Comparison of ENCODE assay signal across 1 cellular context in genomic region chr7:99631311-99632109, GRCh38.
A peak's percentile ranks its signal among the peaks of the same experiment; 100 is the strongest.
TF ChIP-seq lines count a peak whose summit lies in the region.

No MANE protein-coding gene starts in this region.

TF ChIP-seq in HepG2, 621 proteins besides CTCF, POLR2A, EP300 and RAD21 (continues in another document):
- peak; percentile 40; the same call in 1 of the 2 replicates for TF ChIP-seq ZNF350 (CRISPR knock-in tag; IDR thresholded peaks at IDR 0.05; ENCODE audit: borderline replicate concordance, low read depth)
- peak; percentile 52 for TF ChIP-seq ERF (CRISPR knock-in tag; IDR thresholded peaks at IDR 0.05)
- TF ChIP-seq SOX6 (IDR thresholded peaks at IDR 0.05) = no peak
- peak; percentile 35; the same call in 1 of the 2 replicates for TF ChIP-seq SOX6 (CRISPR knock-in tag; IDR thresholded peaks at IDR 0.05)
- TF ChIP-seq PAX8 (CRISPR knock-in tag; IDR thresholded peaks at IDR 0.05; ENCODE audit: borderline replicate concordance) = no peak
- 0 out of 2 replicates have a peak, but pooled peaks have one; percentile 43 for TF ChIP-seq ISL2 (CRISPR knock-in tag; IDR thresholded peaks at IDR 0.05)
- 0 out of 2 replicates have a peak, but pooled peaks have one; percentile 39 for TF ChIP-seq MEIS2 (CRISPR knock-in tag; IDR thresholded peaks at IDR 0.05)
- TF ChIP-seq SIX4 (CRISPR knock-in tag; IDR thresholded peaks at IDR 0.05) = no peak
- TF ChIP-seq SALL1 (CRISPR knock-in tag; IDR thresholded peaks at IDR 0.05) = peak; percentile 79
- peak; percentile 94 for TF ChIP-seq SMC3 (IDR thresholded peaks at IDR 0.05; ENCODE audit: low read length)
- 0 out of 2 replicates have a peak, but pooled peaks have one; percentile 22 for TF ChIP-seq ELF3 (CRISPR knock-in tag; IDR thresholded peaks at IDR 0.05)
- TF ChIP-seq ZNF230 (CRISPR knock-in tag; IDR thresholded peaks at IDR 0.05) = peak; percentile 73; the same call in 1 of the 2 replicates
- TF ChIP-seq ELF1 (CRISPR knock-in tag; IDR thresholded peaks at IDR 0.05) = no peak
- no peak for TF ChIP-seq ZNF878 (CRISPR knock-in tag; IDR thresholded peaks at IDR 0.05)
- TF ChIP-seq, protein P1, sequence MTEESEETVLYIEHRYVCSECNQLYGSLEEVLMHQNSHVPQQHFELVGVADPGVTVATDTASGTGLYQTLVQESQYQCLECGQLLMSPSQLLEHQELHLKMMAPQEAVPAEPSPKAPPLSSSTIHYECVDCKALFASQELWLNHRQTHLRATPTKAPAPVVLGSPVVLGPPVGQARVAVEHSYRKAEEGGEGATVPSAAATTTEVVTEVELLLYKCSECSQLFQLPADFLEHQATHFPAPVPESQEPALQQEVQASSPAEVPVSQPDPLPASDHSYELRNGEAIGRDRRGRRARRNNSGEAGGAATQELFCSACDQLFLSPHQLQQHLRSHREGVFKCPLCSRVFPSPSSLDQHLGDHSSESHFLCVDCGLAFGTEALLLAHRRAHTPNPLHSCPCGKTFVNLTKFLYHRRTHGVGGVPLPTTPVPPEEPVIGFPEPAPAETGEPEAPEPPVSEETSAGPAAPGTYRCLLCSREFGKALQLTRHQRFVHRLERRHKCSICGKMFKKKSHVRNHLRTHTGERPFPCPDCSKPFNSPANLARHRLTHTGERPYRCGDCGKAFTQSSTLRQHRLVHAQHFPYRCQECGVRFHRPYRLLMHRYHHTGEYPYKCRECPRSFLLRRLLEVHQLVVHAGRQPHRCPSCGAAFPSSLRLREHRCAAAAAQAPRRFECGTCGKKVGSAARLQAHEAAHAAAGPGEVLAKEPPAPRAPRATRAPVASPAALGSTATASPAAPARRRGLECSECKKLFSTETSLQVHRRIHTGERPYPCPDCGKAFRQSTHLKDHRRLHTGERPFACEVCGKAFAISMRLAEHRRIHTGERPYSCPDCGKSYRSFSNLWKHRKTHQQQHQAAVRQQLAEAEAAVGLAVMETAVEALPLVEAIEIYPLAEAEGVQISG (CRISPR knock-in tag; IDR thresholded peaks at IDR 0.05) = peak; percentile 24; the same call in 1 of the 2 replicates
- TF ChIP-seq MYC (CRISPR knock-in tag; IDR thresholded peaks at IDR 0.05; ENCODE audit: borderline replicate concordance) = 0 out of 2 replicates have a peak, but pooled peaks have one; percentile 23
- TF ChIP-seq GLI4 (CRISPR knock-in tag; IDR thresholded peaks at IDR 0.05; ENCODE audit: borderline replicate concordance) = no peak
- no peak for TF ChIP-seq CCDC6 (CRISPR knock-in tag; IDR thresholded peaks at IDR 0.05)
- peak; percentile 15 for TF ChIP-seq RBM22 (optimal IDR thresholded peaks at IDR 0.05; ENCODE audit: low read length)
- peak; percentile 11; the same call in 1 of the 2 replicates for TF ChIP-seq ARID5B (CRISPR knock-in tag; IDR thresholded peaks at IDR 0.05)
- peak; percentile 29; the same call in 1 of the 2 replicates for TF ChIP-seq GATAD2A (CRISPR knock-in tag; IDR thresholded peaks at IDR 0.05)
- 0 out of 2 replicates have a peak, but pooled peaks have one; percentile 29 for TF ChIP-seq TSC22D2 (CRISPR knock-in tag; IDR thresholded peaks at IDR 0.05; ENCODE audit: borderline replicate concordance)
- TF ChIP-seq HOXA3 (CRISPR knock-in tag; IDR thresholded peaks at IDR 0.05) = 0 out of 2 replicates have a peak, but pooled peaks have one; percentile 31
- no peak for TF ChIP-seq ZFP37 (CRISPR knock-in tag; IDR thresholded peaks at IDR 0.05; ENCODE audit: borderline replicate concordance)
- TF ChIP-seq ZSCAN12 (CRISPR knock-in tag; IDR thresholded peaks at IDR 0.05) = 0 out of 2 replicates have a peak, but pooled peaks have one; percentile 44
- TF ChIP-seq STAG1 (CRISPR knock-in tag; IDR thresholded peaks at IDR 0.05) = peak; percentile 95
- 0 out of 2 replicates have a peak, but pooled peaks have one; percentile 30 for TF ChIP-seq HOXA5 (CRISPR knock-in tag; IDR thresholded peaks at IDR 0.05)
- TF ChIP-seq ZC3H13 (CRISPR knock-in tag; IDR thresholded peaks at IDR 0.05) = peak; percentile 80; the same call in 1 of the 2 replicates
- TF ChIP-seq, protein P2, sequence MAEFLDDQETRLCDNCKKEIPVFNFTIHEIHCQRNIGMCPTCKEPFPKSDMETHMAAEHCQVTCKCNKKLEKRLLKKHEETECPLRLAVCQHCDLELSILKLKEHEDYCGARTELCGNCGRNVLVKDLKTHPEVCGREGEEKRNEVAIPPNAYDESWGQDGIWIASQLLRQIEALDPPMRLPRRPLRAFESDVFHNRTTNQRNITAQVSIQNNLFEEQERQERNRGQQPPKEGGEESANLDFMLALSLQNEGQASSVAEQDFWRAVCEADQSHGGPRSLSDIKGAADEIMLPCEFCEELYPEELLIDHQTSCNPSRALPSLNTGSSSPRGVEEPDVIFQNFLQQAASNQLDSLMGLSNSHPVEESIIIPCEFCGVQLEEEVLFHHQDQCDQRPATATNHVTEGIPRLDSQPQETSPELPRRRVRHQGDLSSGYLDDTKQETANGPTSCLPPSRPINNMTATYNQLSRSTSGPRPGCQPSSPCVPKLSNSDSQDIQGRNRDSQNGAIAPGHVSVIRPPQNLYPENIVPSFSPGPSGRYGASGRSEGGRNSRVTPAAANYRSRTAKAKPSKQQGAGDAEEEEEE (CRISPR knock-in tag; IDR thresholded peaks at IDR 0.05; ENCODE audit: borderline replicate concordance) = no peak
- TF ChIP-seq KLF12 (CRISPR knock-in tag; IDR thresholded peaks at IDR 0.05; ENCODE audit: borderline replicate concordance) = no peak
- no peak for TF ChIP-seq ZKSCAN1 (IDR thresholded peaks at IDR 0.05; ENCODE audit: low read length)
- TF ChIP-seq GZF1 (CRISPR knock-in tag; IDR thresholded peaks at IDR 0.05) = peak; percentile 97
- TF ChIP-seq ZNF687 (CRISPR knock-in tag; IDR thresholded peaks at IDR 0.05) = peak; percentile 70
- 0 out of 2 replicates have a peak, but pooled peaks have one; percentile 15 for TF ChIP-seq THAP11 (CRISPR knock-in tag; IDR thresholded peaks at IDR 0.05)
- peak; percentile 20; the same call in 1 of the 2 replicates for TF ChIP-seq PHF21A (CRISPR knock-in tag; IDR thresholded peaks at IDR 0.05)
- peak; percentile 81 for TF ChIP-seq MAFF (IDR thresholded peaks at IDR 0.05; ENCODE audit: low read depth, low read length)
- TF ChIP-seq SNAPC2 (CRISPR knock-in tag; IDR thresholded peaks at IDR 0.05) = no peak
- TF ChIP-seq NFKBIZ (CRISPR knock-in tag; IDR thresholded peaks at IDR 0.05) = no peak
- TF ChIP-seq MED1 (CRISPR knock-in tag; IDR thresholded peaks at IDR 0.05) = peak; percentile 46; the same call in 1 of the 2 replicates
- 0 out of 2 replicates have a peak, but pooled peaks have one; percentile 55 for TF ChIP-seq MAFG (CRISPR knock-in tag; IDR thresholded peaks at IDR 0.05)
- TF ChIP-seq SAP130 (CRISPR knock-in tag; IDR thresholded peaks at IDR 0.05; ENCODE audit: low read depth) = 0 out of 2 replicates have a peak, but pooled peaks have one; percentile 17
- TF ChIP-seq ZBTB1 (CRISPR knock-in tag; IDR thresholded peaks at IDR 0.05; ENCODE audit: borderline replicate concordance) = no peak
- no peak for TF ChIP-seq DMTF1 (CRISPR knock-in tag; IDR thresholded peaks at IDR 0.05)
- TF ChIP-seq MIER2 (CRISPR knock-in tag; IDR thresholded peaks at IDR 0.05) = no peak
- peak; percentile 74 to 88 for TF ChIP-seq MAFK (conservative IDR thresholded peaks at IDR 0.05 in 1 of 2, IDR thresholded peaks at IDR 0.05 in 1 of 2; ENCODE audit: low read length in 2 of 2)
- TF ChIP-seq ZFP62 (CRISPR knock-in tag; IDR thresholded peaks at IDR 0.05) = no peak
- no peak for TF ChIP-seq ZNF282 (IDR thresholded peaks at IDR 0.05; ENCODE audit: partially characterized antibody)
- TF ChIP-seq, protein P3, sequence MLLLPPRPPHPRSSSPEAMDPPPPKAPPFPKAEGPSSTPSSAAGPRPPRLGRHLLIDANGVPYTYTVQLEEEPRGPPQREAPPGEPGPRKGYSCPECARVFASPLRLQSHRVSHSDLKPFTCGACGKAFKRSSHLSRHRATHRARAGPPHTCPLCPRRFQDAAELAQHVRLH (CRISPR knock-in tag; IDR thresholded peaks at IDR 0.05; ENCODE audit: borderline replicate concordance, low read depth) = peak; percentile 37; the same call in 1 of the 2 replicates
- TF ChIP-seq, protein P4, sequence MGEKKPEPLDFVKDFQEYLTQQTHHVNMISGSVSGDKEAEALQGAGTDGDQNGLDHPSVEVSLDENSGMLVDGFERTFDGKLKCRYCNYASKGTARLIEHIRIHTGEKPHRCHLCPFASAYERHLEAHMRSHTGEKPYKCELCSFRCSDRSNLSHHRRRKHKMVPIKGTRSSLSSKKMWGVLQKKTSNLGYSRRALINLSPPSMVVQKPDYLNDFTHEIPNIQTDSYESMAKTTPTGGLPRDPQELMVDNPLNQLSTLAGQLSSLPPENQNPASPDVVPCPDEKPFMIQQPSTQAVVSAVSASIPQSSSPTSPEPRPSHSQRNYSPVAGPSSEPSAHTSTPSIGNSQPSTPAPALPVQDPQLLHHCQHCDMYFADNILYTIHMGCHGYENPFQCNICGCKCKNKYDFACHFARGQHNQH (CRISPR knock-in tag; IDR thresholded peaks at IDR 0.05) = peak; percentile 25; the same call in 1 of the 2 replicates
- TF ChIP-seq, protein P5, sequence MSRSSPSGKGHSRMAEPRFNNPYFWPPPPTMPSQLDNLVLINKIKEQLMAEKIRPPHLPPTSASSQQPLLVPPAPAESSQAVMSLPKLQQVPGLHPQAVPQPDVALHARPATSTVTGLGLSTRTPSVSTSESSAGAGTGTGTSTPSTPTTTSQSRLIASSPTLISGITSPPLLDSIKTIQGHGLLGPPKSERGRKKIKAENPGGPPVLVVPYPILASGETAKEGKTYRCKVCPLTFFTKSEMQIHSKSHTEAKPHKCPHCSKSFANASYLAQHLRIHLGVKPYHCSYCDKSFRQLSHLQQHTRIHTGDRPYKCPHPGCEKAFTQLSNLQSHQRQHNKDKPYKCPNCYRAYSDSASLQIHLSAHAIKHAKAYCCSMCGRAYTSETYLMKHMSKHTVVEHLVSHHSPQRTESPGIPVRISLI (CRISPR knock-in tag; IDR thresholded peaks at IDR 0.05; ENCODE audit: borderline replicate concordance) = peak; percentile 83; the same call in 1 of the 2 replicates
- TF ChIP-seq RXRB (CRISPR knock-in tag; IDR thresholded peaks at IDR 0.05; ENCODE audit: borderline replicate concordance) = 0 out of 2 replicates have a peak, but pooled peaks have one; percentile 21
